Comparison of ENCODE assay signal across 10 cellular contexts in genomic region chr2:111629983-111630382, GRCh38.
"Had no signal": no experiment of that assay in that cellular context is flagged by ENCODE, and none has a peak within 500 bp of the region (broad histone marks: within the 10 kb centered on the region; RNA-seq: fewer than 3 reads in every experiment).

No MANE protein-coding gene starts in this region.

- DNase-seq: H9, HCEC 1CT, HFFc6, IMR-90, KBM-7 had no signal

- FAIRE-seq: H1, H54 had no signal

- H3K27ac Mint-ChIP-seq: GM23338, H9, HFFc6 had no signal

- H3K4me1 Mint-ChIP-seq: GM23338 had no signal

- H2AFZ ChIP-seq: GM23338 had no signal

- H3K4me2 ChIP-seq: GM23338, KMS-11 had no signal

- ATAC-seq: GM23338 had no signal

- H3K9ac ChIP-seq: KMS-11 had no signal

- H3K4me3 Mint-ChIP-seq: GM23338, H9, HFFc6 had no signal

- H3K27ac ChIP-seq: HL-60, KMS-11 had no signal

- H3K4me3 ChIP-seq: GM23338 had no signal
